ENCODE assay signal across 15 cellular contexts in the genomic region with DNA sequence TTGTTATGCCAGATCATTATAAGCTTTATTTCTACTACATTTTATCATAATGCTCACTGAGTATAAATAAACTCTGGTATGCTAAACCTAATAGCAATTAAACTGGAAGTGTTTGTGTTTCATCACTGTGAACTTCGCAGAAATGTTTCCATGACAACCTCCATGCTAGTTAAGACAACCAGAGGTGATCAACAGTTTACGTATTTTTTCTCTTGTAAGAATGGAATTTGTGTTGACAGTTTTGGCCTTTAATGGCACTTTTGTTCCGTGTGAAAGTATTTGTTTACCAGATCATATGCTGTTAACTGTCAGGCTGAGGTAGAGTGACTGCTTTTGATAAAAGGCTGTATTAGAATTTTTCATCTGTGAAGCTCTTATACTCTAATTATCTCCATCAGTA.
DNase-seq lines count a peak whose midpoint lies in the region; ATAC-seq, FAIRE-seq and TF ChIP-seq lines count a peak whose summit lies in the region.
"Had no signal": no experiment of that assay in that cellular context is flagged by ENCODE, and none has a peak within 500 bp of the region (broad histone marks: within the 10 kb centered on the region; RNA-seq: fewer than 3 reads in every experiment).

No MANE protein-coding gene starts in this region.

- CTCF ChIA-PET in activated naive CD4-positive, alpha-beta T cell treated with anti-CD3 and anti-CD28 coated beads, Interleukin-2, amount 10 ng/mL, durations not matched to agents 7 days and 5 days (lab: Charles Lee), result no interaction called here

- H3K27ac Mint-ChIP-seq in activated naive CD4-positive, alpha-beta T cell treated with anti-CD3 and anti-CD28 coated beads, Interleukin-2, amount 10 ng/mL, durations not matched to agents 7 days and 5 days, result no peak overlapping the region

- no peak for TF ChIP-seq CTCF in bronchial epithelial cell (IDR thresholded peaks at IDR 0.05; ENCODE audit: insufficient read depth, low read length, severe bottlenecking)

- DNase-seq in NCI-H1105 (lab: John Stamatoyannopoulos, UW) (peak; percentile 5), NCI-H748 treated with DMSO at 0.1 percent for 48 hours (lab: John Stamatoyannopoulos, UW) (peak; percentile 29), bronchial epithelial cell (ENCODE audit: low read depth) (peak; percentile 3), left kidney (ENCODE audit: low read depth, low spot score) (peak; percentile 15), AML-193 (lab: John Stamatoyannopoulos, UW) (no peak), NCI-H1092 treated with DMSO at 0.1 percent for 48 hours (lab: John Stamatoyannopoulos, UW) (no peak)
- DNase-seq in activated naive CD4-positive, alpha-beta T cell treated with anti-CD3 and anti-CD28 coated beads, Interleukin-2, amount 10 ng/mL, durations not matched to agents 7 days and 5 days, result no peak
- DNase-seq: DMS 273 treated with DMSO at 0.1 percent for 48 hours, EL, NCI-H1436 treated with DMSO at 0.1 percent for 48 hours, NCI-H2107, NCI-H82, SIG-M5 had no signal

- no peaks in the 10 kb centered on the region for H3K27me3 Mint-ChIP-seq in activated naive CD4-positive, alpha-beta T cell treated with anti-CD3 and anti-CD28 coated beads, Interleukin-2, amount 10 ng/mL, durations not matched to agents 7 days and 5 days

- H3K36me3 ChIP-seq in bronchial epithelial cell (ENCODE audit: control insufficient read depth, insufficient read depth, low read length), result no peaks in the 10 kb centered on the region
- H3K36me3 ChIP-seq: BLaER1 treated with 17β-estradiol and CSF1 and Interleukin-3, amounts not matched to agents 10 nM and 100 nM had no signal

- no peaks in the 10 kb centered on the region for H3K27me3 ChIP-seq in bronchial epithelial cell (ENCODE audit: control insufficient read depth, insufficient read depth, low read length)
- H3K27me3 ChIP-seq: BLaER1 treated with 17β-estradiol and CSF1 and Interleukin-3, amounts not matched to agents 10 nM and 100 nM had no signal

- no peaks in the 10 kb centered on the region for H3K4me1 Mint-ChIP-seq in activated naive CD4-positive, alpha-beta T cell treated with anti-CD3 and anti-CD28 coated beads, Interleukin-2, amount 10 ng/mL, durations not matched to agents 7 days and 5 days

- no peak for ATAC-seq in GM21381 (IDR thresholded peaks at IDR 0.05; ENCODE audit: unreplicated experiment)

- FAIRE-seq in bronchial epithelial cell (lab: Jason Lieb, UNC), result no peak

- no peaks in the 10 kb centered on the region for H3K36me3 Mint-ChIP-seq in activated naive CD4-positive, alpha-beta T cell treated with anti-CD3 and anti-CD28 coated beads, Interleukin-2, amount 10 ng/mL, durations not matched to agents 7 days and 5 days

- no peak overlapping the region for H3K4me3 Mint-ChIP-seq in activated naive CD4-positive, alpha-beta T cell treated with anti-CD3 and anti-CD28 coated beads, Interleukin-2, amount 10 ng/mL, durations not matched to agents 7 days and 5 days

- no peaks in the 10 kb centered on the region for H3K9me3 Mint-ChIP-seq in activated naive CD4-positive, alpha-beta T cell treated with anti-CD3 and anti-CD28 coated beads, Interleukin-2, amount 10 ng/mL, durations not matched to agents 7 days and 5 days

- H3K4me3 ChIP-seq in bronchial epithelial cell (ENCODE audit: low read depth, low read length), result no peak overlapping the region
- H3K4me3 ChIP-seq: BLaER1 treated with 17β-estradiol and CSF1 and Interleukin-3, amounts not matched to agents 10 nM and 100 nM had no signal

Comparison
In these comparisons a context has a peak if more than half of its experiments do, and no peak if none do; other contexts are left out.
1. DNase-seq: peak in NCI-H1105 (single experiment), NCI-H748 treated with DMSO at 0.1 percent for 48 hours (single experiment), bronchial epithelial cell (single experiment) and left kidney (single experiment); none in AML-193 (0 of 2), activated naive CD4-positive, alpha-beta T cell treated with anti-CD3 and anti-CD28 coated beads, Interleukin-2, amount 10 ng/mL, durations not matched to agents 7 days and 5 days (single experiment) and NCI-H1092 treated with DMSO at 0.1 percent for 48 hours (single experiment).